Comparison of ENCODE assay signal across 9 cellular contexts in the genomic region with DNA sequence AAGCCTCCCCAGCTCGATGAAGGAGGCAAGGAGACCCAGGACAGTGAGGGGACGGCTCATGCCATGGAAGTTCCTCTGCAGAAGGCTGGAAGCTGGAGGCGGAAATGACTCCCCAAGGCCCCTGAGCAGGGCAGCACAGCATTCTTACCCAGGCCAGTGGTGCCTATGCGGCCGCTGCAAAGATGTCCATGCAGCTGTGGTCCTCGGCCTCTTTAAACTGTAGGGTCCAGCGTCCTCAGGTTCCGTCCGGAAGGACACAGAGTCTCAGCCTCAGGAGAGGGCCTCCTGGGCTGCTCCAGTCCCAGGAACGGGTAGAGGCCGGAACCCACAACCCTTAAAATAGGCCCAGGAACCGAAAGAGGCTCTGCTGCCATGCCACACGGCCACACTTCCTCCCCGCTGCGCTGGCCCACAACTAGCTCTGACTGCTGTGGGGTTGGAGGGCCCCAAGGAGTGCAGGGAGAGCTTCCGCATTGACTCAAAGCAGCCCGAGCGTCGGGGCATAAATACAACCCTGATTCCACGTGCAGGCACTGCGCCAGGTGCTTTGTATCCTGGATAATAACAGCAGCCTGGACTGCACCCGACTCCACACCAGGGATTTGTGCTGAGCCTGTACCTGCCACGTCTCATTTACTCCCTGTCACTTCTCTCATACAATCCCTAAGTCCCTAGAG. TPM values are rescaled to one million over a fixed set of nuclear protein-coding genes. Genes with fewer than 3 reads are reported as not detected.
DNase-seq lines count a peak whose midpoint lies in the region; ATAC-seq and TF ChIP-seq lines count a peak whose summit lies in the region.
"Had no signal": no experiment of that assay in that cellular context is flagged by ENCODE, and none has a peak within 500 bp of the region (broad histone marks: within the 10 kb centered on the region; RNA-seq: fewer than 3 reads in every experiment).

No MANE protein-coding gene starts in this region.

- intact Hi-C loops in activated B cell treated with CpG ODN at 0.5 μM for 24 hours (cut with micrococcal nuclease) = loop anchor here (1.0 to 2.0 kb wide), 2 partner anchors 16 to 28 kb away; no protein-coding TSS in a partner anchor

- no CpG with 5 or more reads among the region's 23 CpGs for WGBS in mesendoderm (ENCODE audit: extremely low coverage, insufficient coverage, low lambda C conversion rate)

- no peak overlapping the region for H3K4me3 ChIP-seq in CD8-positive, alpha-beta memory T cell (ENCODE audit: low read length)
- H3K4me3 ChIP-seq in mesendoderm (ENCODE audit: low read length) = no peak overlapping the region

- no peak overlapping the region for H3K4ac ChIP-seq in mesendoderm (ENCODE audit: low read depth, low read length)

- H2AK5ac ChIP-seq in mesendoderm (ENCODE audit: low read length) = no peak overlapping the region

- CTCF ChIA-PET in CD8-positive, alpha-beta memory T cell (lab: Charles Lee) = interaction anchor here (0.6 to 1.0 kb wide), 2 partner anchors 11 to 32 kb away, joined by 3 read pairs; no protein-coding TSS in a partner anchor
- CTCF ChIA-PET in activated B cell treated with CpG ODN at 0.5 μM for 24 hours (lab: Charles Lee) = interaction anchor here (1.0 to 2.0 kb wide), 6 partner anchors 15 to 202 kb away, joined by 3 to 6 read pairs (median 4); partner anchors contain the start of gene NUP50

- H3K4me2 ChIP-seq in mesendoderm (ENCODE audit: low read length) = no peak overlapping the region

- H3K23ac ChIP-seq in mesendoderm (ENCODE audit: low read length) = no peak overlapping the region

- POLR2A ChIA-PET in CD8-positive, alpha-beta memory T cell (lab: Charles Lee) = no interaction called here
- POLR2A ChIA-PET in activated B cell treated with CpG ODN at 0.5 μM for 24 hours (lab: Charles Lee) = interaction anchor here (0.6 to 3.0 kb wide), 11 partner anchors 8 to 713 kb away, joined by 3 to 27 read pairs (median 6); partner anchors contain the start of gene NUP50

- H3K79me2 ChIP-seq in mesendoderm (ENCODE audit: control insufficient read depth, insufficient read depth, low read length) = no peaks in the 10 kb centered on the region

- H3K9me3 ChIP-seq in CD8-positive, alpha-beta memory T cell (ENCODE audit: low read length) = no peaks in the 10 kb centered on the region

- no peaks in the 10 kb centered on the region for H3K36me3 ChIP-seq in CD8-positive, alpha-beta memory T cell (ENCODE audit: insufficient read depth, low read length)
- H3K36me3 ChIP-seq in mesendoderm (ENCODE audit: control insufficient read depth, insufficient read depth, low read length) = peaks cover 2% of the 10 kb centered on the region

- H3K4me1 ChIP-seq in CD8-positive, alpha-beta memory T cell (ENCODE audit: insufficient read depth, low read length) = peaks cover 10% of the 10 kb centered on the region
- peaks cover 5% of the 10 kb centered on the region for H3K4me1 ChIP-seq in mesendoderm (ENCODE audit: control insufficient read depth, low read depth, low read length)

- no peaks in the 10 kb centered on the region for H3K27me3 Mint-ChIP-seq in CD8-positive, alpha-beta memory T cell
- H3K27me3 Mint-ChIP-seq in activated B cell treated with CpG ODN at 0.5 μM for 24 hours = no peaks in the 10 kb centered on the region

- H3K18ac ChIP-seq in mesendoderm (ENCODE audit: low read length) = no peak overlapping the region

- H3K4me3 Mint-ChIP-seq in CD8-positive, alpha-beta memory T cell = peak overlapping the region in 4 of 7 donors; percentile 16 to 56 (median 27)
- H3K4me3 Mint-ChIP-seq in activated B cell treated with CpG ODN at 0.5 μM for 24 hours = peak overlapping the region; percentile 70

- no peak overlapping the region for H3K56ac ChIP-seq in mesendoderm (ENCODE audit: low read length)

- H2BK5ac ChIP-seq in mesendoderm (ENCODE audit: low read length) = no peak overlapping the region

- H2BK15ac ChIP-seq in mesendoderm (replicated peaks; ENCODE audit: low read depth) = no peak overlapping the region

- peak; percentile 80 for ATAC-seq in GM19043 (IDR thresholded peaks at IDR 0.05; ENCODE audit: low read depth, unreplicated experiment)
- peak; percentile 61 for ATAC-seq in HG03139 (IDR thresholded peaks at IDR 0.05; ENCODE audit: unreplicated experiment)
- ATAC-seq in activated B cell treated with CpG ODN at 0.5 μM for 24 hours (ENCODE audit: low read depth) = peak; percentile 93
- ATAC-seq in stimulated activated naive CD8-positive, alpha-beta T cell treated with anti-CD3 and anti-CD28 coated beads, Interleukin-15, Interleukin-2, amounts not matched to agents 100 U/mL and 50 U/mL, for 24 hours = peak; percentile 29

- H4K5ac ChIP-seq in mesendoderm (ENCODE audit: low read length) = no peak overlapping the region

- peaks cover 0 to 2% (median 0%) of the 10 kb centered on the region in 5 donors for H3K9me3 Mint-ChIP-seq in CD8-positive, alpha-beta memory T cell
- no peaks in the 10 kb centered on the region for H3K9me3 Mint-ChIP-seq in activated B cell treated with CpG ODN at 0.5 μM for 24 hours

- peaks cover 25 to 56% (median 33%) of the 10 kb centered on the region in 3 donors for H3K4me1 Mint-ChIP-seq in CD8-positive, alpha-beta memory T cell
- peaks cover 86% of the 10 kb centered on the region for H3K4me1 Mint-ChIP-seq in activated B cell treated with CpG ODN at 0.5 μM for 24 hours

- no peaks in the 10 kb centered on the region for H3K27me3 ChIP-seq in CD8-positive, alpha-beta memory T cell (ENCODE audit: insufficient read depth, low read length, poor library complexity, severe bottlenecking)
- no peaks in the 10 kb centered on the region for H3K27me3 ChIP-seq in mesendoderm (ENCODE audit: insufficient read depth, low read length, poor library complexity)

- no peak for TF ChIP-seq CTCF in activated B cell treated with CpG ODN at 0.5 μM for 24 hours (IDR thresholded peaks at IDR 0.05)

- no peak overlapping the region for H2BK120ac ChIP-seq in mesendoderm (ENCODE audit: low read depth, low read length)

- H4K8ac ChIP-seq in mesendoderm (ENCODE audit: low read depth, low read length) = no peak overlapping the region

- H3K27ac ChIP-seq in CD8-positive, alpha-beta memory T cell (ENCODE audit: low read depth, low read length) = no peak overlapping the region
- no peak overlapping the region for H3K27ac ChIP-seq in mesendoderm (ENCODE audit: low read depth, low read length)

- peaks cover 8% of the 10 kb centered on the region for H3K79me1 ChIP-seq in mesendoderm (ENCODE audit: low read length)

- peak overlapping the region in 4 of 8 donors; percentile 29 to 68 (median 38) for H3K27ac Mint-ChIP-seq in CD8-positive, alpha-beta memory T cell
- H3K27ac Mint-ChIP-seq in activated B cell treated with CpG ODN at 0.5 μM for 24 hours = peak overlapping the region; percentile 88

- DNase-seq in CD8-positive, alpha-beta memory T cell = no peak
- DNase-seq in activated B cell treated with CpG ODN at 0.5 μM for 24 hours = peak; percentile 64
- peak; percentile 36 for DNase-seq in stimulated activated naive CD8-positive, alpha-beta T cell treated with anti-CD3 and anti-CD28 coated beads, Interleukin-15, Interleukin-2, amounts not matched to agents 100 U/mL and 50 U/mL, for 24 hours
- no peak for DNase-seq in NCI-H510A treated with DMSO at 0.1 percent for 48 hours (lab: John Stamatoyannopoulos, UW)
- DNase-seq in activated T-cell treated with anti-CD3 and anti-CD28 coated beads, Interleukin-2, amount 50 U/mL, for 1 hour = no peak
- no peak for DNase-seq in mesendoderm

- H3K36me3 Mint-ChIP-seq in CD8-positive, alpha-beta memory T cell = peaks cover 0 to 32% (median 2%) of the 10 kb centered on the region in 3 donors
- peaks cover 21% of the 10 kb centered on the region for H3K36me3 Mint-ChIP-seq in activated B cell treated with CpG ODN at 0.5 μM for 24 hours (ENCODE audit: low read depth)

- H3K9ac ChIP-seq in mesendoderm (ENCODE audit: low read length) = no peak overlapping the region

RNA-seq across cellular contexts. Expression of gene KIAA0930, which starts 5.5 kb away (rescaled TPM):
- total RNA-seq in CD8-positive, alpha-beta memory T cell = 10 to 100 TPM; 32.3 to 39.5 TPM
- 2.7 TPM for polyA plus RNA-seq in CD8-positive, alpha-beta memory T cell
- 39.5 and 42.2 TPM in 2 replicates for total RNA-seq in activated B cell treated with CpG ODN at 0.5 μM for 24 hours
- polyA plus RNA-seq in mesendoderm (2013, experiment 1 of 2) = 38.5 TPM
- polyA plus RNA-seq in mesendoderm (2013, experiment 2 of 2) = 41.4 TPM

RNA-seq across cellular contexts. Expression of gene UPK3A, which starts 49.5 kb away (rescaled TPM):
- total RNA-seq in CD8-positive, alpha-beta memory T cell = not detected
- not detected for polyA plus RNA-seq in CD8-positive, alpha-beta memory T cell
- total RNA-seq in activated B cell treated with CpG ODN at 0.5 μM for 24 hours = 1.4 and 1.6 TPM in 2 replicates
- polyA plus RNA-seq in mesendoderm (2013, experiment 1 of 2) = 0.08 TPM
- 0.04 TPM for polyA plus RNA-seq in mesendoderm (2013, experiment 2 of 2)
- total RNA-seq: kidney epithelial cell had no signal

Comparison
In these comparisons a context has a peak if more than half of its experiments do, and no peak if none do; other contexts are left out.
1. DNase-seq: peak in activated B cell treated with CpG ODN at 0.5 μM for 24 hours (single experiment) and stimulated activated naive CD8-positive, alpha-beta T cell treated with anti-CD3 and anti-CD28 coated beads, Interleukin-15, Interleukin-2, amounts not matched to agents 100 U/mL and 50 U/mL, for 24 hours (single experiment); none in CD8-positive, alpha-beta memory T cell (0 of 5), NCI-H510A treated with DMSO at 0.1 percent for 48 hours (single experiment), activated T-cell treated with anti-CD3 and anti-CD28 coated beads, Interleukin-2, amount 50 U/mL, for 1 hour (single experiment) and mesendoderm (single experiment).
2. ATAC-seq: peak in every context shown above with its lines; median percentile 93 in activated B cell treated with CpG ODN at 0.5 μM for 24 hours; 80 in GM19043; 61 in HG03139; 29 in stimulated activated naive CD8-positive, alpha-beta T cell treated with anti-CD3 and anti-CD28 coated beads, Interleukin-15, Interleukin-2, amounts not matched to agents 100 U/mL and 50 U/mL, for 24 hours.